In the genomic region with DNA sequence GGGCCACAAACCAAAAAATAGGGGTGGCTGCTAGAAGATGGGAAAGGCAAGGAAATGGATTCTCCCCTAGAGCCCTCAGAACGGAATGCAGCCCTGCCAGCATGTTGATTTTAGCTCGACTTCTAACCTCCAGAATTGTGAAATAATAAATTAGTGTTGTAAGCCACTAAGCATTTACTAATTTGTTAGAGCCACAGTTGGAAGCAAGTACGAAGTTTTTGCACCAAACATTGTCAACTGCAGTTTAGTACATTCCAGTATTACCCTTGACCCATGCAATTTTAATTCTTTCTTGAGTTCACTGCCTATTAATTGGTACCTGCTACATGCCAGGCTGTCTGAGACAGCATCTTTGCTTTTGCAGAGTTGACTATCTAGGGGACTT, we compare ENCODE assay signal across 17 cellular contexts. TPM values are rescaled to one million over a fixed set of nuclear protein-coding genes. Genes with fewer than 3 reads are reported as not detected.
DNase-seq lines count a peak whose midpoint lies in the region; ATAC-seq and TF ChIP-seq lines count a peak whose summit lies in the region.
"Had no signal": no experiment of that assay in that cellular context is flagged by ENCODE, and none has a peak within 500 bp of the region (broad histone marks: within the 10 kb centered on the region; RNA-seq: fewer than 3 reads in every experiment).

No MANE protein-coding gene starts in this region.

- in situ Hi-C loops in ACHN (cut with HindIII; ENCODE audit: low pct_ligation_motif_present, low pct_unique_long_range_greater_than_20kb, low sequenced_read_pairs), result no loop called here

- ATAC-seq in left lung, result no peak

- DNase-seq in amniotic epithelial cell (ENCODE audit: low read depth) (peak; percentile 42), fibroblast of the aortic adventitia (ENCODE audit: low read depth) (peak; percentile 40), osteocyte (ENCODE audit: extremely low spot score, unreplicated experiment) (no peak), uterus (no peak), MG63 (no peak), left lung (no peak), ACHN (no peak)
- DNase-seq: activated CD4-positive, alpha-beta T cell treated with anti-CD3 and anti-CD28 coated beads for 4 hours; activated CD8-positive, alpha-beta memory T cell treated with anti-CD3 and anti-CD28 coated beads, Interleukin-2, amount 50 U/mL, for 48 hours; activated naive CD4-positive, alpha-beta T cell treated with Interleukin-2 at 50 U/mL for 16 hours; DMS79; head of caudate nucleus; KBM-7; SIG-M5; stimulated activated CD4-positive, alpha-beta T cell treated with anti-CD3 and anti-CD28 coated beads, Interleukin-1b, Interleukin-23, amount 100 ng/mL, for 48 hours; T-helper 9 cell had no signal

- peaks cover 2% of the 10 kb centered on the region for H3K36me3 Mint-ChIP-seq in osteocyte (ENCODE audit: unreplicated experiment)

- H3K9me3 ChIP-seq in uterus, result no peaks in the 10 kb centered on the region
- no peaks in the 10 kb centered on the region for H3K9me3 ChIP-seq in MG63
- no peaks in the 10 kb centered on the region for H3K9me3 ChIP-seq in left lung

- H3K27me3 ChIP-seq in uterus (no peaks in the 10 kb centered on the region), MG63 (no peaks in the 10 kb centered on the region), left lung (no peaks in the 10 kb centered on the region)

- TF ChIP-seq CTCF in fibroblast of the aortic adventitia (IDR thresholded peaks at IDR 0.05; ENCODE audit: insufficient read depth, low read length) (no peak), osteocyte (IDR thresholded peaks at IDR 0.05) (no peak), uterus (IDR thresholded peaks at IDR 0.05) (no peak), left lung (IDR thresholded peaks at IDR 0.05) (no peak)

- peaks cover 74% of the 10 kb centered on the region for H3K4me1 Mint-ChIP-seq in osteocyte (ENCODE audit: unreplicated experiment)

- no peak overlapping the region for H3K4me3 Mint-ChIP-seq in osteocyte (ENCODE audit: unreplicated experiment)

- no peaks in the 10 kb centered on the region for H3K36me3 ChIP-seq in uterus
- peaks cover 2% of the 10 kb centered on the region; the same call in 1 of the 2 replicates for H3K36me3 ChIP-seq in MG63
- H3K36me3 ChIP-seq in left lung, result no peaks in the 10 kb centered on the region

- no peaks in the 10 kb centered on the region for H3K27me3 Mint-ChIP-seq in osteocyte (ENCODE audit: unreplicated experiment)
- H3K27me3 Mint-ChIP-seq: progenitor cell of endocrine pancreas had no signal

- intact Hi-C loops in uterus (cut with DNase I; ENCODE audit: low total_unique reads), result no loop called here
- intact Hi-C loops in left lung (cut with DNase I), result loop anchor here in 1 of 2 donors (10.0 kb wide), 1 partner anchor 485 kb away; no protein-coding TSS in a partner anchor

- H3K27ac ChIP-seq in uterus (peak overlapping the region; percentile 89 to 94), left lung (no peak overlapping the region)

- TF ChIP-seq POLR2A in uterus (IDR thresholded peaks at IDR 0.05), result no peak

- H3K4me3 ChIP-seq in fibroblast of the aortic adventitia (ENCODE audit: low read depth, low read length), result no peak overlapping the region
- H3K4me3 ChIP-seq in uterus, result no peak overlapping the region
- no peak overlapping the region for H3K4me3 ChIP-seq in MG63
- H3K4me3 ChIP-seq in left lung, result no peak overlapping the region

- H3K4me1 ChIP-seq in uterus, result peaks cover 7 to 21% of the 10 kb centered on the region in 2 donors
- peaks cover 23 to 30% of the 10 kb centered on the region in 2 donors for H3K4me1 ChIP-seq in left lung

- peak overlapping the region; percentile 90 for H3K27ac Mint-ChIP-seq in osteocyte (ENCODE audit: unreplicated experiment)
- H3K27ac Mint-ChIP-seq: progenitor cell of endocrine pancreas had no signal

- no peaks in the 10 kb centered on the region for H3K9me3 Mint-ChIP-seq in osteocyte (ENCODE audit: unreplicated experiment)

RNA-seq across cellular contexts. Expression of a gene that starts 32.2 kb away (rescaled TPM):
- total RNA-seq in fibroblast of the aortic adventitia (ENCODE audit: low replicate concordance) (64.0 and 263 TPM in 2 replicates), osteocyte (144 and 148 TPM in 2 replicates), uterus (100 to 1,000 TPM in 1 of 4 donors, 10 to 100 TPM in 3; 52.9 to 188 (median 66.5) TPM), left lung (10 to 100 TPM; 70.2 to 85.1 TPM)
- 27.9 and 32.6 TPM in 2 replicates for total RNA-seq in MG63 (2014; rRNA removed; shearing (Covaris generic); ENCODE audit: low replicate concordance)

Comparison
In these comparisons a context has a peak if more than half of its experiments do, and no peak if none do; other contexts are left out.
1. DNase-seq: peak in amniotic epithelial cell (single experiment) and fibroblast of the aortic adventitia (single experiment); none in osteocyte (single experiment), uterus (0 of 2), MG63 (single experiment), left lung (0 of 2) and ACHN (single experiment).
2. H3K27ac ChIP-seq: peak in uterus (2 of 2); none in left lung (0 of 2).